Comparison of ENCODE assay signal across 34 cellular contexts in genomic region chr9:86978413-86978812, GRCh38. TPM values are rescaled to one million over a fixed set of nuclear protein-coding genes. Genes with fewer than 3 reads are reported as not detected.
DNase-seq lines count a peak whose midpoint lies in the region; ATAC-seq, FAIRE-seq and TF ChIP-seq lines count a peak whose summit lies in the region.
"Had no signal": no experiment of that assay in that cellular context is flagged by ENCODE, and none has a peak within 500 bp of the region (broad histone marks: within the 10 kb centered on the region; RNA-seq: fewer than 3 reads in every experiment).

No MANE protein-coding gene starts in this region.

- H3K27ac Mint-ChIP-seq in astrocyte (ENCODE audit: unreplicated experiment): no peak overlapping the region
- H3K27ac Mint-ChIP-seq in glutamatergic neuron (ENCODE audit: unreplicated experiment): peak overlapping the region; percentile 39
- H3K27ac Mint-ChIP-seq in activated naive CD4-positive, alpha-beta T cell treated with anti-CD3 and anti-CD28 coated beads, Interleukin-2, amount 50 U/mL, for 72 hours: no peak overlapping the region
- H3K27ac Mint-ChIP-seq: activated CD4-positive, alpha-beta T cell treated with anti-CD3 and anti-CD28 coated beads for 36 hours; activated CD8-positive, alpha-beta T cell treated with anti-CD3 and anti-CD28 coated beads for 36 hours; activated T-helper 1 cell treated with anti-CD3 and anti-CD28 coated beads, Interleukin-12 subunit alpha, Interleukin-12 subunit beta, Interleukin-2, Interleukin-4 antibody, amounts not matched to agents 30 ng/mL and 10 ng/mL and 1 ng/mL, durations not matched to agents 14 hours and 24 hours and 36 hours; B cell; CD8-positive, alpha-beta T cell had no signal

- H3K4me1 ChIP-seq in heart left ventricle (peaks cover 0 to 25% (median 0%) of the 10 kb centered on the region in 12 donors), right atrium auricular region (peaks cover 0 to 4% of the 10 kb centered on the region in 2 donors), astrocyte (ENCODE audit: insufficient read depth, low read length) (no peaks in the 10 kb centered on the region), skeletal muscle satellite cell (ENCODE audit: control insufficient read depth, insufficient read depth, low read length) (peaks cover 66% of the 10 kb centered on the region)
- H3K4me1 ChIP-seq: left lung had no signal

- H3K36me3 ChIP-seq in heart left ventricle (no peaks in the 10 kb centered on the region), right atrium auricular region (no peaks in the 10 kb centered on the region), astrocyte (ENCODE audit: insufficient read depth, low read length) (no peaks in the 10 kb centered on the region), skeletal muscle satellite cell (ENCODE audit: insufficient read depth, low read length) (no peaks in the 10 kb centered on the region)
- H3K36me3 ChIP-seq: left lung had no signal

- H2AFZ ChIP-seq in astrocyte (ENCODE audit: low read depth, low read length): no peak overlapping the region

- H3K4me2 ChIP-seq in astrocyte (ENCODE audit: low read length) (no peak overlapping the region), skeletal muscle satellite cell (ENCODE audit: low read length) (peak overlapping the region; percentile 21)

- H3K9me3 ChIP-seq in heart left ventricle (peaks cover 0 to 2% (median 0%) of the 10 kb centered on the region in 12 donors), right atrium auricular region (no peaks in the 10 kb centered on the region), astrocyte (ENCODE audit: insufficient read depth, low read depth, low read length) (no peaks in the 10 kb centered on the region), skeletal muscle satellite cell (replicated peaks; ENCODE audit: low read length) (no peaks in the 10 kb centered on the region)
- H3K9me3 ChIP-seq: left lung, testis had no signal

- H3K4me3 ChIP-seq in heart left ventricle (no peak overlapping the region), right atrium auricular region (no peak overlapping the region), astrocyte (ENCODE audit: insufficient read depth, low read depth, low read length) (no peak overlapping the region), skeletal muscle satellite cell (ENCODE audit: low read length) (no peak overlapping the region)
- H3K4me3 ChIP-seq: left lung, testis had no signal

- no peaks in the 10 kb centered on the region for H3K79me2 ChIP-seq in astrocyte (ENCODE audit: insufficient read depth, low read length)

- FAIRE-seq in astrocyte (lab: Jason Lieb, UNC): no peak
- no peak for FAIRE-seq in urothelium cell line (lab: Jason Lieb, UNC)
- FAIRE-seq: A204.1, colon, GM12892, islet of Langerhans, small intestine had no signal

- no peak for TF ChIP-seq POLR2A in heart left ventricle (IDR thresholded peaks at IDR 0.05)

- peaks cover 8% of the 10 kb centered on the region for H3K4me1 Mint-ChIP-seq in astrocyte (ENCODE audit: low read depth, unreplicated experiment)
- peaks cover 14% of the 10 kb centered on the region for H3K4me1 Mint-ChIP-seq in glutamatergic neuron (ENCODE audit: low read depth, unreplicated experiment)
- H3K4me1 Mint-ChIP-seq: activated CD4-positive, alpha-beta T cell treated with anti-CD3 and anti-CD28 coated beads for 36 hours; B cell had no signal

- H3K9me3 Mint-ChIP-seq in astrocyte (ENCODE audit: unreplicated experiment): no peaks in the 10 kb centered on the region
- no peaks in the 10 kb centered on the region for H3K9me3 Mint-ChIP-seq in glutamatergic neuron (ENCODE audit: unreplicated experiment)
- H3K9me3 Mint-ChIP-seq in activated naive CD4-positive, alpha-beta T cell treated with anti-CD3 and anti-CD28 coated beads, Interleukin-2, amount 50 U/mL, for 72 hours: no peaks in the 10 kb centered on the region
- H3K9me3 Mint-ChIP-seq: activated CD8-positive, alpha-beta T cell treated with anti-CD3 and anti-CD28 coated beads for 36 hours; activated T-helper 1 cell treated with anti-CD3 and anti-CD28 coated beads, Interleukin-12 subunit alpha, Interleukin-12 subunit beta, Interleukin-2, Interleukin-4 antibody, amounts not matched to agents 30 ng/mL and 10 ng/mL and 1 ng/mL, durations not matched to agents 14 hours and 24 hours and 36 hours; CD8-positive, alpha-beta T cell had no signal

- H3K27ac ChIP-seq in heart left ventricle: peak overlapping the region in 7 of 12 donors; percentile 18 to 55 (median 35)
- H3K27ac ChIP-seq in right atrium auricular region: no peak overlapping the region
- no peak overlapping the region for H3K27ac ChIP-seq in astrocyte (ENCODE audit: low read depth, low read length)
- H3K27ac ChIP-seq: HL-60, left lung, testis, VCaP had no signal

- DNase-seq in heart left ventricle (no peak), right atrium auricular region (ENCODE audit: low spot score) (no peak), astrocyte (ENCODE audit: low read depth) (peak; percentile 15), glutamatergic neuron (no peak), urothelium cell line (ENCODE audit: low spot score) (no peak)
- no peak for DNase-seq in activated naive CD4-positive, alpha-beta T cell treated with anti-CD3 and anti-CD28 coated beads, Interleukin-2, amount 50 U/mL, for 72 hours (ENCODE audit: low spot score in 2 of 2)
- DNase-seq: activated CD4-positive, alpha-beta T cell treated with anti-CD3 and anti-CD28 coated beads for 36 hours; activated CD8-positive, alpha-beta memory T cell treated with anti-CD3 and anti-CD28 coated beads, Interleukin-2, amount 50 U/mL, for 48 hours; activated CD8-positive, alpha-beta T cell treated with anti-CD3 and anti-CD28 coated beads for 36 hours; activated naive CD4-positive, alpha-beta T cell treated with Interleukin-2 at 50 U/mL for 16 hours; CD8-positive, alpha-beta T cell; effector CD4-positive, alpha-beta T cell; left lung; mesendoderm; NCI-H1417 treated with DMSO at 0.1 percent for 48 hours; NCI-H2029 treated with DMSO at 0.1 percent for 48 hours; NCI-H2227 treated with DMSO at 0.1 percent for 48 hours; NCI-H69; SHP77 treated with DMSO at 0.1 percent for 48 hours; small intestine; stimulated activated naive CD4-positive, alpha-beta T cell treated with Interleukin-2 at 50 U/mL for 16 hours; SW 1271; testis had no signal

- no peaks in the 10 kb centered on the region for H3K27me3 ChIP-seq in heart left ventricle
- no peaks in the 10 kb centered on the region for H3K27me3 ChIP-seq in right atrium auricular region
- no peaks in the 10 kb centered on the region for H3K27me3 ChIP-seq in astrocyte (ENCODE audit: insufficient read depth, low read length)
- no peaks in the 10 kb centered on the region for H3K27me3 ChIP-seq in skeletal muscle satellite cell (ENCODE audit: control insufficient read depth, insufficient read depth, low read length)
- H3K27me3 ChIP-seq: testis had no signal

- intact Hi-C loops in heart left ventricle (cut with DNase I): no loop called here

- peaks cover 13% of the 10 kb centered on the region for H3K27me3 Mint-ChIP-seq in astrocyte (ENCODE audit: low read depth, unreplicated experiment)
- H3K27me3 Mint-ChIP-seq in glutamatergic neuron (ENCODE audit: unreplicated experiment): no peaks in the 10 kb centered on the region

- H3K9ac ChIP-seq in astrocyte (ENCODE audit: low read length) (no peak overlapping the region), skeletal muscle satellite cell (ENCODE audit: low read depth, low read length) (peak overlapping the region; percentile 67)

- H3K4me3 Mint-ChIP-seq in astrocyte (ENCODE audit: unreplicated experiment) (no peak overlapping the region), glutamatergic neuron (ENCODE audit: unreplicated experiment) (no peak overlapping the region)
- H3K4me3 Mint-ChIP-seq: activated CD4-positive, alpha-beta T cell treated with anti-CD3 and anti-CD28 coated beads for 36 hours; activated CD8-positive, alpha-beta T cell treated with anti-CD3 and anti-CD28 coated beads for 36 hours; activated T-helper 1 cell treated with anti-CD3 and anti-CD28 coated beads, Interleukin-12 subunit alpha, Interleukin-12 subunit beta, Interleukin-2, Interleukin-4 antibody, amounts not matched to agents 30 ng/mL and 10 ng/mL and 1 ng/mL, durations not matched to agents 14 hours and 24 hours and 36 hours; B cell; CD8-positive, alpha-beta T cell had no signal

- WGBS in heart left ventricle, 4 donors: 52 to 66% (median 62%) methylated on average over 2 of the region's 2 CpGs

- H3K36me3 Mint-ChIP-seq in astrocyte (ENCODE audit: low read depth, unreplicated experiment) (no peaks in the 10 kb centered on the region), glutamatergic neuron (ENCODE audit: unreplicated experiment) (no peaks in the 10 kb centered on the region)
- no peaks in the 10 kb centered on the region for H3K36me3 Mint-ChIP-seq in activated naive CD4-positive, alpha-beta T cell treated with anti-CD3 and anti-CD28 coated beads, Interleukin-2, amount 50 U/mL, for 72 hours
- H3K36me3 Mint-ChIP-seq: CD8-positive, alpha-beta T cell had no signal

- peak in 2 of 4 donors; percentile 62 to 78 for ATAC-seq in heart left ventricle
- ATAC-seq in activated naive CD4-positive, alpha-beta T cell treated with anti-CD3 and anti-CD28 coated beads, Interleukin-2, amount 50 U/mL, for 72 hours: no peak
- no peak for ATAC-seq in HG03097 (IDR thresholded peaks at IDR 0.05; ENCODE audit: low FRiP score, unreplicated experiment)
- ATAC-seq: activated CD4-positive, alpha-beta T cell treated with anti-CD3 and anti-CD28 coated beads for 36 hours; activated CD8-positive, alpha-beta T cell treated with anti-CD3 and anti-CD28 coated beads for 36 hours; CD8-positive, alpha-beta T cell; left lung; Panc1 had no signal

- H4K20me1 ChIP-seq in astrocyte (ENCODE audit: insufficient read depth, low read length): no peaks in the 10 kb centered on the region

- TF ChIP-seq CTCF in heart left ventricle (IDR thresholded peaks at IDR 0.05) (no peak), right atrium auricular region (IDR thresholded peaks at IDR 0.05) (no peak), astrocyte (IDR thresholded peaks at IDR 0.05; ENCODE audit: insufficient read depth, low read depth, low read length) (no peak), glutamatergic neuron (IDR thresholded peaks at IDR 0.05; ENCODE audit: partially characterized antibody, unreplicated experiment) (no peak)

RNA-seq across cellular contexts. Expression of gene GAS1, which starts 31.1 kb away (rescaled TPM):
- total RNA-seq in heart left ventricle (10 to 100 TPM in 4 of 9 donors, 1 to 10 TPM in 5; 3.3 to 55.7 (median 7.3) TPM), right atrium auricular region (10 to 100 TPM; 44.4 to 78.6 TPM), astrocyte (4.3 and 5.1 TPM in 2 replicates), glutamatergic neuron (ENCODE audit: unreplicated experiment) (6.1 TPM)
- polyA plus RNA-seq in heart left ventricle: 1 to 10 TPM; 5.5 to 5.9 TPM
- 2.0 and 5.5 TPM in 2 replicates for total RNA-seq in skeletal muscle satellite cell (2012; rRNA removed)
- under 1 TPM in 1 of 2 donors, not detected in 1; 0.14 TPM for total RNA-seq in activated naive CD4-positive, alpha-beta T cell treated with anti-CD3 and anti-CD28 coated beads, Interleukin-2, amount 50 U/mL, for 72 hours

Comparison
In these comparisons a context has a peak if more than half of its experiments do, and no peak if none do; other contexts are left out.
1. H3K27ac ChIP-seq: peak in heart left ventricle (7 of 12); none in right atrium auricular region (0 of 2) and astrocyte (single experiment).